8 cellular contexts compared by ENCODE assay signal in the genomic region with DNA sequence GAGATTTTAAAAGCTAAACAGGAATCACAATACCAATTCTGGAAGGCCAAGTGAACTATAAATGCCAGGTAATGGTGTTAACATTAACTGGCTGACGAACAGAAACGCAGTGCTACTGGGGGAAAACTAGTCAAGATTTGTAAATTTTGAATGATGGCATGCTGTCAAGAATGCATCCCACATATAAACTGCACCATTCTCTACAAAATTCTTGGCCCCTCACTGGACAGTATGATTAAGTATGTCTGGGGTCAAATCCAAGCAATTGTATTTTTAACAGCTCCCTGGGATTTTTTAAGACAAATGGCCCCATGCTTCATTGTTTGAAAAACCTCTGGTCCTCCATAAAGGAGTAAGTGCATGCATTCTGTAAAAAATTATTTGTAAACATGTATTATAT.
"Had no signal": no experiment of that assay in that cellular context is flagged by ENCODE, and none has a peak within 500 bp of the region (broad histone marks: within the 10 kb centered on the region; RNA-seq: fewer than 3 reads in every experiment).

No MANE protein-coding gene starts in this region.

- DNase-seq: GDM1, GF-D8 had no signal

- H3K4me3 ChIP-seq: GM12878 had no signal

- FAIRE-seq: G401.6, GM12878, GM12891, GM12892, GM18507, GM19239 had no signal
